36 cellular contexts compared by ENCODE assay signal in the genomic region with DNA sequence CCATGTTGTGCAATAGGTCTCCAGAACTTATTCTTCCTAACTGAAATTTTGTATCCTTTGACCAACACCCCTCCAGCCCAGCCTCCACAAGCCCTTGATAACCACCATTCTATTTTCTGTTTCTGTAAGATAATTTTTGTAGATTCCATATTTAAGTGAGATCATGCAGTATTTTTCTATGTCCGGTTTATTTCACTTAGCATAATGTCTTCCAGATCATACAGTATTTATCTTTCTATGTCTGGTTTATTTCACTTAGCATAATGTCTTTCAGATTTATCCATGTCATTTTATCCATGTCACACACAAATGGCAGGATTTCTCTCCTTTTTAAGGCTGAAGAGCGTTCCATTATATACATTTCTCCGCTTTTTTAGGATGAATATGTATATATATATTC. TPM values are rescaled to one million over a fixed set of nuclear protein-coding genes. Genes with fewer than 3 reads are reported as not detected.
"Had no signal": no experiment of that assay in that cellular context is flagged by ENCODE, and none has a peak within 500 bp of the region (broad histone marks: within the 10 kb centered on the region; RNA-seq: fewer than 3 reads in every experiment).

No MANE protein-coding gene starts in this region.

- H3K4me3 ChIP-seq: Peyer's patch, SJSA1 had no signal

- H3K36me3 Mint-ChIP-seq: activated naive CD8-positive, alpha-beta T cell; brain had no signal

- H3K4me1 ChIP-seq: Peyer's patch, SJSA1 had no signal

- H3K27me3 ChIP-seq: Peyer's patch had no signal

- H3K9ac ChIP-seq: KMS-11 had no signal

- H3K4me2 ChIP-seq: KMS-11 had no signal

- H3K9me3 Mint-ChIP-seq: activated CD4-positive, alpha-beta T cell treated with anti-CD3 and anti-CD28 coated beads, Interleukin-2, amount 10 ng/mL, durations not matched to agents 7 days and 5 days had no signal

- H3K36me3 ChIP-seq: Peyer's patch, SJSA1 had no signal

- H3K4me1 Mint-ChIP-seq: activated CD4-positive, alpha-beta T cell treated with anti-CD3 and anti-CD28 coated beads for 36 hours; activated CD4-positive, alpha-beta T cell treated with anti-CD3 and anti-CD28 coated beads, Interleukin-2, amount 10 ng/mL, durations not matched to agents 7 days and 5 days; activated naive CD8-positive, alpha-beta T cell treated with anti-CD3 and anti-CD28 coated beads, Interleukin-2, amount 50 U/mL, for 24 hours; brain had no signal

- H3K27ac Mint-ChIP-seq: activated CD4-positive, alpha-beta T cell treated with anti-CD3 and anti-CD28 coated beads for 36 hours; activated CD4-positive, alpha-beta T cell treated with anti-CD3 and anti-CD28 coated beads, Interleukin-2, amount 10 ng/mL, durations not matched to agents 7 days and 5 days; activated CD8-positive, alpha-beta T cell treated with anti-CD3 and anti-CD28 coated beads, Interleukin-2, amount 10 ng/mL, durations not matched to agents 7 days and 5 days; activated naive CD4-positive, alpha-beta T cell treated with anti-CD3 and anti-CD28 coated beads for 36 hours; activated naive CD8-positive, alpha-beta T cell; activated naive CD8-positive, alpha-beta T cell treated with anti-CD3 and anti-CD28 coated beads, Interleukin-2, amount 50 U/mL, for 24 hours; activated T-cell treated with anti-CD3 and anti-CD28 coated beads, Interleukin-2, amount 50 U/mL, for 24 hours; activated T-helper 1 cell treated with anti-CD3 and anti-CD28 coated beads, Interleukin-12 subunit alpha, Interleukin-12 subunit beta, Interleukin-2, Interleukin-4 antibody, amounts not matched to agents 30 ng/mL and 10 ng/mL and 1 ng/mL, durations not matched to agents 14 hours and 24 hours and 36 hours; brain had no signal

- H3K27ac ChIP-seq: KMS-11, Peyer's patch, SJSA1 had no signal

- H3K4me3 Mint-ChIP-seq: activated CD4-positive, alpha-beta T cell treated with anti-CD3 and anti-CD28 coated beads for 36 hours; activated CD4-positive, alpha-beta T cell treated with anti-CD3 and anti-CD28 coated beads, Interleukin-2, amount 10 ng/mL, durations not matched to agents 7 days and 5 days; activated CD8-positive, alpha-beta T cell treated with anti-CD3 and anti-CD28 coated beads, Interleukin-2, amount 10 ng/mL, durations not matched to agents 7 days and 5 days; activated naive CD4-positive, alpha-beta T cell treated with anti-CD3 and anti-CD28 coated beads for 36 hours; activated naive CD8-positive, alpha-beta T cell; activated naive CD8-positive, alpha-beta T cell treated with anti-CD3 and anti-CD28 coated beads, Interleukin-2, amount 50 U/mL, for 24 hours; activated T-cell treated with anti-CD3 and anti-CD28 coated beads, Interleukin-2, amount 50 U/mL, for 24 hours; activated T-helper 1 cell treated with anti-CD3 and anti-CD28 coated beads, Interleukin-12 subunit alpha, Interleukin-12 subunit beta, Interleukin-2, Interleukin-4 antibody, amounts not matched to agents 30 ng/mL and 10 ng/mL and 1 ng/mL, durations not matched to agents 14 hours and 24 hours and 36 hours; brain had no signal

- ATAC-seq: activated CD4-positive, alpha-beta T cell treated with anti-CD3 and anti-CD28 coated beads for 36 hours; activated CD4-positive, CD25-positive, alpha-beta regulatory T cell treated with anti-CD3 and anti-CD28 coated beads, Interleukin-2, amount 50 U/mL, for 24 hours; activated CD8-positive, alpha-beta T cell treated with anti-CD3 and anti-CD28 coated beads, Interleukin-2, amount 10 ng/mL, durations not matched to agents 7 days and 5 days; activated naive CD8-positive, alpha-beta T cell treated with anti-CD3 and anti-CD28 coated beads, Interleukin-2, amount 50 U/mL, for 24 hours; PC-3 had no signal

- DNase-seq: activated CD4-positive, alpha-beta T cell treated with anti-CD3 and anti-CD28 coated beads for 36 hours; activated CD4-positive, alpha-beta T cell treated with anti-CD3 and anti-CD28 coated beads, Interleukin-2, amount 10 ng/mL, durations not matched to agents 7 days and 5 days; activated CD4-positive, alpha-beta T cell treated with anti-CD3 and anti-CD28 coated beads, Interleukin-2, amount 50 U/mL, for 48 hours; activated CD8-positive, alpha-beta T cell treated with anti-CD3 and anti-CD28 coated beads, Interleukin-2, amount 10 ng/mL, durations not matched to agents 7 days and 5 days; activated gamma-delta T cell treated with Interleukin-2 at 50 U/mL for 16 hours; activated naive CD4-positive, alpha-beta T cell treated with anti-CD3 and anti-CD28 coated beads for 36 hours; activated naive CD8-positive, alpha-beta T cell treated with anti-CD3 and anti-CD28 coated beads, Interleukin-2, amount 50 U/mL, for 24 hours; activated T-cell treated with anti-CD3 and anti-CD28 coated beads, Interleukin-2, amount 50 U/mL, for 24 hours; anterior cingulate cortex; caudate nucleus; NCI-H1092 treated with DMSO at 0.1 percent for 48 hours; NCI-H1417; NCI-H146; NCI-H187 treated with DMSO at 0.1 percent for 48 hours; NCI-H2081; NCI-H2171 treated with DMSO at 0.1 percent for 48 hours; NCI-H226; NCI-H446 treated with DMSO at 0.1 percent for 48 hours; NCI-H524; NCI-H69; NCI-H82; PC-3; Peyer's patch; RPMI8226; SHP77 treated with DMSO at 0.1 percent for 48 hours; T1000 had no signal

- H3K9me3 ChIP-seq: Peyer's patch, SJSA1 had no signal

RNA-seq across cellular contexts. Expression of a gene that starts 24.4 kb away (rescaled TPM):
- total RNA-seq: activated CD4-positive, alpha-beta T cell treated with anti-CD3 and anti-CD28 coated beads, Interleukin-2, amount 10 ng/mL, durations not matched to agents 7 days and 5 days; activated CD8-positive, alpha-beta T cell treated with anti-CD3 and anti-CD28 coated beads, Interleukin-2, amount 10 ng/mL, durations not matched to agents 7 days and 5 days; activated naive CD4-positive, alpha-beta T cell treated with anti-CD3 and anti-CD28 coated beads for 36 hours; T-helper 2 cell treated with Interferon-gamma antibody and Interleukin-4, amounts not matched to agents 100 ng/mL and 5 ng/mL, for 36 hours had no signal

RNA-seq across cellular contexts. Expression of a gene that starts 58.4 kb away (rescaled TPM):
- total RNA-seq: activated CD4-positive, alpha-beta T cell treated with anti-CD3 and anti-CD28 coated beads for 36 hours; activated CD4-positive, alpha-beta T cell treated with anti-CD3 and anti-CD28 coated beads, Interleukin-2, amount 10 ng/mL, durations not matched to agents 7 days and 5 days; activated CD8-positive, alpha-beta T cell treated with anti-CD3 and anti-CD28 coated beads, Interleukin-2, amount 10 ng/mL, durations not matched to agents 7 days and 5 days; activated naive CD4-positive, alpha-beta T cell treated with anti-CD3 and anti-CD28 coated beads for 36 hours; activated T-helper 1 cell treated with anti-CD3 and anti-CD28 coated beads, Interleukin-12 subunit alpha, Interleukin-12 subunit beta, Interleukin-2, Interleukin-4 antibody, amounts not matched to agents 30 ng/mL and 10 ng/mL and 1 ng/mL, durations not matched to agents 14 hours and 24 hours and 36 hours; bronchial epithelial cell; M059J; PC-3; SJSA1; T-helper 1 cell treated with Interleukin-12 subunit alpha and Interleukin-12 subunit beta and Interleukin-4 antibody, amounts not matched to agents 30 ng/mL and 1 ng/mL, for 36 hours; T-helper 2 cell treated with Interferon-gamma antibody and Interleukin-4, amounts not matched to agents 100 ng/mL and 5 ng/mL, for 36 hours had no signal
